ENCODE assay signal across 11 cellular contexts in genomic region chr5:102778478-102778877, GRCh38. TPM values are rescaled to one million over a fixed set of nuclear protein-coding genes. Genes with fewer than 3 reads are reported as not detected.
DNase-seq lines count a peak whose midpoint lies in the region; ATAC-seq and TF ChIP-seq lines count a peak whose summit lies in the region.
"Had no signal": no experiment of that assay in that cellular context is flagged by ENCODE, and none has a peak within 500 bp of the region (broad histone marks: within the 10 kb centered on the region; RNA-seq: fewer than 3 reads in every experiment).

No MANE protein-coding gene starts in this region.

- H3K27ac ChIP-seq in left ventricle myocardium inferior (replicated peaks), result no peak overlapping the region

- H3K9me3 ChIP-seq in left ventricle myocardium inferior (replicated peaks), result peaks cover 6% of the 10 kb centered on the region

- intact Hi-C loops in Right ventricle myocardium inferior (cut with DNase I) (no loop called here), left ventricle myocardium inferior (cut with micrococcal nuclease) (no loop called here)

- TF ChIP-seq CTCF in fibroblast of the aortic adventitia (IDR thresholded peaks at IDR 0.05; ENCODE audit: insufficient read depth, low read length), result no peak
- TF ChIP-seq CTCF in left ventricle myocardium inferior (IDR thresholded peaks at IDR 0.05; ENCODE audit: borderline replicate concordance), result no peak

- peak; percentile 55 for ATAC-seq in GM21723 (IDR thresholded peaks at IDR 0.05; ENCODE audit: unreplicated experiment)
- ATAC-seq in Right ventricle myocardium inferior, result no peak

- H3K27me3 ChIP-seq in left ventricle myocardium inferior (ENCODE audit: low read depth), result no peaks in the 10 kb centered on the region

- DNase-seq in AG20443 (ENCODE audit: low spot score), result peak; percentile 64
- peak; percentile 69 for DNase-seq in RPMI7951 (ENCODE audit: low read depth)
- DNase-seq in fibroblast of the aortic adventitia (ENCODE audit: low read depth), result peak; percentile 73
- DNase-seq in DMS 273 (lab: John Stamatoyannopoulos, UW; ENCODE audit: unreplicated experiment), result no peak
- no peak for DNase-seq in Right ventricle myocardium inferior (ENCODE audit: missing footprints)
- no peak for DNase-seq in left ventricle myocardium inferior
- DNase-seq in activated CD4-positive, alpha-beta T cell treated with anti-CD3 and anti-CD28 coated beads for 48 hours, result no peak
- DNase-seq: GOT3, left cardiac atrium, NCI-H1105 treated with DMSO at 0.1 percent for 48 hours had no signal

- H3K36me3 ChIP-seq in left ventricle myocardium inferior, result no peaks in the 10 kb centered on the region

- peaks cover 55% of the 10 kb centered on the region for H3K4me1 ChIP-seq in left ventricle myocardium inferior

- H3K4me3 ChIP-seq in fibroblast of the aortic adventitia (ENCODE audit: low read depth, low read length) (no peak overlapping the region), left ventricle myocardium inferior (no peak overlapping the region)

RNA-seq across cellular contexts. Expression of gene PAM, which starts 23.4 kb away (rescaled TPM):
- total RNA-seq in RPMI7951 (2014; rRNA removed; shearing (Covaris generic)), result 196 and 216 TPM in 2 replicates
- total RNA-seq in fibroblast of the aortic adventitia (ENCODE audit: low replicate concordance) (376 and 528 TPM in 2 replicates), Right ventricle myocardium inferior (959 TPM), left ventricle myocardium inferior (1,051 TPM)

Comparison
In these comparisons a context has a peak if more than half of its experiments do, and no peak if none do; other contexts are left out.
1. DNase-seq: peak in AG20443 (single experiment), RPMI7951 (single experiment) and fibroblast of the aortic adventitia (single experiment); none in DMS 273 (single experiment), Right ventricle myocardium inferior (single experiment), left ventricle myocardium inferior (single experiment) and activated CD4-positive, alpha-beta T cell treated with anti-CD3 and anti-CD28 coated beads for 48 hours (single experiment).